Comparison of ENCODE assay signal across 26 cellular contexts in genomic region chr6:119276211-119276610, GRCh38.
"Had no signal": no experiment of that assay in that cellular context is flagged by ENCODE, and none has a peak within 500 bp of the region (broad histone marks: within the 10 kb centered on the region; RNA-seq: fewer than 3 reads in every experiment).

No MANE protein-coding gene starts in this region.

- DNase-seq: activated CD4-positive, alpha-beta T cell treated with anti-CD3 and anti-CD28 coated beads, Interleukin-2, amount 10 ng/mL, durations not matched to agents 7 days and 5 days; activated CD8-positive, alpha-beta memory T cell treated with anti-CD3 and anti-CD28 coated beads, Interleukin-2, amount 50 U/mL, for 4 hours; activated effector memory CD4-positive, alpha-beta T cell treated with anti-CD3 and anti-CD28 coated beads, Interleukin-2, amount 50 U/mL, for 16 hours; activated naive CD4-positive, alpha-beta T cell treated with anti-CD3 and anti-CD28 coated beads, Interleukin-2, amount 50 U/mL, for 16 hours; activated T-cell treated with anti-CD3 and anti-CD28 coated beads, Interleukin-2, amount 50 U/mL, for 72 hours; cerebellar nuclear complex; cortex of kidney; effector CD4-positive, alpha-beta T cell; gastrocnemius medialis; heart left ventricle; immature natural killer cell; left ventricle myocardium superior; mucosa of descending colon; naive B cell; small intestine; stimulated activated CD4-positive, alpha-beta T cell treated with anti-CD3 and anti-CD28 coated beads, Interleukin-15, amount 100 ng/mL, for 24 hours; stimulated activated CD4-positive, alpha-beta T cell treated with anti-CD3 and anti-CD28 coated beads, Interleukin-2, amount 100 ng/mL, for 48 hours; T1000; transverse colon had no signal

- ATAC-seq: activated T-cell treated with anti-CD3 and anti-CD28 coated beads, Interleukin-2, amount 50 U/mL, for 72 hours; gastrocnemius medialis; left ventricle myocardium superior had no signal

- FAIRE-seq: small intestine had no signal

- H3K27ac Mint-ChIP-seq: activated CD4-positive, alpha-beta T cell treated with anti-CD3 and anti-CD28 coated beads, Interleukin-2, amount 10 ng/mL, durations not matched to agents 7 days and 5 days; activated T-cell treated with anti-CD3 and anti-CD28 coated beads, Interleukin-2, amount 50 U/mL, for 72 hours; memory B cell; progenitor cell of endocrine pancreas; stimulated activated naive CD8-positive, alpha-beta T cell treated with anti-CD3 and anti-CD28 coated beads, Interleukin-15, Interleukin-2, amounts not matched to agents 100 ng/mL and 50 ng/mL, for 24 hours had no signal

- H3K4me1 Mint-ChIP-seq: activated CD4-positive, alpha-beta T cell treated with anti-CD3 and anti-CD28 coated beads, Interleukin-2, amount 10 ng/mL, durations not matched to agents 7 days and 5 days; memory B cell; naive B cell; neural crest cell had no signal

- H3K27me3 Mint-ChIP-seq: activated CD4-positive, alpha-beta T cell treated with anti-CD3 and anti-CD28 coated beads, Interleukin-2, amount 10 ng/mL, durations not matched to agents 7 days and 5 days; memory B cell; naive B cell; progenitor cell of endocrine pancreas; stimulated activated naive CD8-positive, alpha-beta T cell treated with anti-CD3 and anti-CD28 coated beads, Interleukin-15, Interleukin-2, amounts not matched to agents 100 ng/mL and 50 ng/mL, for 24 hours had no signal

- H3K4me3 Mint-ChIP-seq: activated CD4-positive, alpha-beta T cell treated with anti-CD3 and anti-CD28 coated beads, Interleukin-2, amount 10 ng/mL, durations not matched to agents 7 days and 5 days; activated T-cell treated with anti-CD3 and anti-CD28 coated beads, Interleukin-2, amount 50 U/mL, for 72 hours; immature natural killer cell; memory B cell; naive B cell; neural crest cell; stimulated activated naive CD8-positive, alpha-beta T cell treated with anti-CD3 and anti-CD28 coated beads, Interleukin-15, Interleukin-2, amounts not matched to agents 100 ng/mL and 50 ng/mL, for 24 hours had no signal

- H3K4me3 ChIP-seq: ascending aorta, breast epithelium, gastrocnemius medialis, heart left ventricle, mucosa of descending colon, transverse colon, vagina had no signal
